In genomic region chr1:8424539-8425116, GRCh38 we compare ENCODE assay signal across 1 cellular context.
TF ChIP-seq lines count a peak whose summit lies in the region.

No MANE protein-coding gene starts in this region.

TF ChIP-seq in K562, 482 proteins besides CTCF, POLR2A, EP300 and RAD21 (continued from another document):
- TF ChIP-seq MBD1 (CRISPR knock-in tag; IDR thresholded peaks at IDR 0.05): 0 out of 2 replicates have a peak, but pooled peaks have one; percentile 63
- TF ChIP-seq CEBPB (tag; IDR thresholded peaks at IDR 0.05): no peak
- no peak for TF ChIP-seq CHD1 (IDR thresholded peaks at IDR 0.05; ENCODE audit: low read length)
- no peak for TF ChIP-seq ZNF445 (CRISPR knock-in tag; IDR thresholded peaks at IDR 0.05; ENCODE audit: low read depth)
- TF ChIP-seq TEAD4 (IDR thresholded peaks at IDR 0.05; ENCODE audit: low read length): no peak
- TF ChIP-seq TEAD4 (CRISPR knock-in tag; IDR thresholded peaks at IDR 0.05; ENCODE audit: borderline replicate concordance): no peak
- no peak for TF ChIP-seq ZBTB9 (CRISPR knock-in tag; IDR thresholded peaks at IDR 0.05)
- no peak for TF ChIP-seq ZBTB40 (IDR thresholded peaks at IDR 0.05)
- no peak for TF ChIP-seq ZBTB40 (CRISPR knock-in tag; IDR thresholded peaks at IDR 0.05)
- TF ChIP-seq FOXK2 (conservative IDR thresholded peaks at IDR 0.05 in 1 of 2, IDR thresholded peaks at IDR 0.05 in 1 of 2; ENCODE audit: low read depth in 2 of 2): peak; percentile 51 to 64; a peak in 2 of 4 replicates
- peak in 1 of 2 experiments; percentile 82; a peak in 2 of 4 replicates for TF ChIP-seq ETV6 (IDR thresholded peaks at IDR 0.05; ENCODE audit: borderline replicate concordance in 1 of 2, low read depth in 2 of 2, low read length in 1 of 2)
- TF ChIP-seq ETV6 (CRISPR knock-in tag; IDR thresholded peaks at IDR 0.05; ENCODE audit: borderline replicate concordance): no peak
- peak; percentile 34; the same call in 1 of the 2 replicates for TF ChIP-seq FOSL1 (tag; conservative IDR thresholded peaks at IDR 0.05)
- TF ChIP-seq ARID1B (IDR thresholded peaks at IDR 0.05): 0 out of 2 replicates have a peak, but pooled peaks have one; percentile 33
- TF ChIP-seq TRIM24 (IDR thresholded peaks at IDR 0.05): peak; percentile 39 to 80; a peak in 2 of 4 replicates
- no peak for TF ChIP-seq SAP30 (IDR thresholded peaks at IDR 0.05; ENCODE audit: borderline replicate concordance, insufficient read depth, low read depth, low read length, poor library complexity, severe bottlenecking)
- peak; percentile 79; the same call in 1 of the 2 replicates for TF ChIP-seq SPI1 (IDR thresholded peaks at IDR 0.05; ENCODE audit: borderline replicate concordance, low read depth, low read length)
- 0 out of 2 replicates have a peak, but pooled peaks have one; percentile 23 for TF ChIP-seq HDGF (IDR thresholded peaks at IDR 0.05)
- TF ChIP-seq RREB1 (CRISPR knock-in tag; IDR thresholded peaks at IDR 0.05): no peak
- 0 out of 2 replicates have a peak, but pooled peaks have one; percentile 41 for TF ChIP-seq DPF2 (IDR thresholded peaks at IDR 0.05)
